Comparison of ENCODE assay signal across 14 cellular contexts in genomic region chr20:50535162-50535561, GRCh38. TPM values are rescaled to one million over a fixed set of nuclear protein-coding genes. Genes with fewer than 3 reads are reported as not detected.
DNase-seq lines count a peak whose midpoint lies in the region; ATAC-seq and TF ChIP-seq lines count a peak whose summit lies in the region.
"Had no signal": no experiment of that assay in that cellular context is flagged by ENCODE, and none has a peak within 500 bp of the region (broad histone marks: within the 10 kb centered on the region; RNA-seq: fewer than 3 reads in every experiment).

No MANE protein-coding gene starts in this region.

- CTCF ChIA-PET in AG04450 (lab: Charles Lee), result no interaction called here

- H3K27ac ChIP-seq in AG04450 (ENCODE audit: low read depth, low read length), result peak overlapping the region; percentile 86
- H3K27ac ChIP-seq in GM23338 (ENCODE audit: low read depth), result no peak overlapping the region
- H3K27ac ChIP-seq in brain microvascular endothelial cell, result peak overlapping the region; percentile 63
- H3K27ac ChIP-seq in osteoblast (ENCODE audit: low read depth, low read length), result peak overlapping the region; percentile 89
- no peak overlapping the region for H3K27ac ChIP-seq in foreskin keratinocyte

- H3K27ac Mint-ChIP-seq in GM23338, result peak overlapping the region; percentile 48; the same call in 1 of the 2 replicates

- no peaks in the 10 kb centered on the region for H3K9me2 ChIP-seq in GM23338 (ENCODE audit: insufficient read depth)

- DNase-seq in AG04450 (ENCODE audit: low read depth, low spot score) (no peak), GM23338 (ENCODE audit: low spot score) (no peak), brain microvascular endothelial cell (no peak), osteoblast (ENCODE audit: insufficient read length, low spot score, missing footprints) (no peak), foreskin keratinocyte (no peak), hepatic stellate cell (ENCODE audit: low spot score) (no peak)
- DNase-seq in stimulated activated CD4-positive, alpha-beta T cell treated with anti-CD3 and anti-CD28 coated beads, Interleukin-4, amount 100 ng/mL, for 24 hours, result no peak
- DNase-seq: activated CD4-positive, alpha-beta T cell treated with anti-CD3 and anti-CD28 coated beads, Interleukin-2, amount 50 U/mL, for 4 hours; anterior cingulate cortex; foreskin melanocyte; GF-D8; NCI-H146; NCI-H446 treated with DMSO at 0.1 percent for 48 hours; stimulated activated CD4-positive, alpha-beta T cell treated with anti-CD3 and anti-CD28 coated beads, Interleukin-15, amount 100 ng/mL, for 24 hours had no signal

- ATAC-seq in GM23338 (no peak; the same call in 1 of the 3 replicates), foreskin keratinocyte (no peak)

- H3K4me2 ChIP-seq in GM23338, result no peak overlapping the region
- no peak overlapping the region for H3K4me2 ChIP-seq in osteoblast (ENCODE audit: insufficient read depth, low read length)

- H3K36me3 Mint-ChIP-seq in GM23338 (ENCODE audit: low read depth), result no peaks in the 10 kb centered on the region; the same call in 2 of the 3 replicates

- H3F3A ChIP-seq in GM23338 (replicated peaks; ENCODE audit: low read depth), result no peaks in the 10 kb centered on the region

- H3K4me3 ChIP-seq in AG04450 (ENCODE audit: low read depth, low read length) (no peak overlapping the region), GM23338 (no peak overlapping the region), brain microvascular endothelial cell (ENCODE audit: low read depth, low read length) (no peak overlapping the region), osteoblast (ENCODE audit: insufficient read depth, low read length) (no peak overlapping the region)

- H3K4me1 ChIP-seq in GM23338 (ENCODE audit: insufficient read depth), result no peaks in the 10 kb centered on the region
- H3K4me1 ChIP-seq in osteoblast (ENCODE audit: insufficient read depth, low read length), result peaks cover 50% of the 10 kb centered on the region
- peaks cover 11% of the 10 kb centered on the region for H3K4me1 ChIP-seq in foreskin keratinocyte

- no peak overlapping the region for H3K4me3 Mint-ChIP-seq in GM23338

- POLR2A ChIA-PET in AG04450 (lab: Yijun Ruan, JAX), result interaction anchor here (0.6 to 1.4 kb wide), 6 partner anchors 10 to 156 kb away, joined by 3 to 5 read pairs (median 4); partner anchors contain the start of genes PTPN1 and RIPOR3

- H2AFZ ChIP-seq in GM23338 (no peak overlapping the region), osteoblast (ENCODE audit: low read length) (no peak overlapping the region)

- H3K27me3 ChIP-seq in AG04450 (ENCODE audit: control insufficient read depth, insufficient read depth, low read length) (no peaks in the 10 kb centered on the region), GM23338 (ENCODE audit: insufficient read depth) (no peaks in the 10 kb centered on the region), brain microvascular endothelial cell (replicated peaks) (no peaks in the 10 kb centered on the region), osteoblast (ENCODE audit: insufficient read depth, low read length) (no peaks in the 10 kb centered on the region), foreskin keratinocyte (no peaks in the 10 kb centered on the region)

- TF ChIP-seq CTCF in AG04450 (IDR thresholded peaks at IDR 0.05; ENCODE audit: low read depth, low read length), result no peak
- no peak for TF ChIP-seq CTCF in GM23338 (conservative IDR thresholded peaks at IDR 0.05; ENCODE audit: low read depth in 2 of 2)
- TF ChIP-seq CTCF in brain microvascular endothelial cell (IDR thresholded peaks at IDR 0.05; ENCODE audit: low read depth, low read length, missing control alignments), result no peak
- TF ChIP-seq CTCF in osteoblast (IDR thresholded peaks at IDR 0.05; ENCODE audit: extremely low read depth, low read depth, low read length), result no peak
- no peak for TF ChIP-seq CTCF in foreskin keratinocyte (conservative IDR thresholded peaks at IDR 0.05)

- in situ Hi-C loops in brain microvascular endothelial cell (cut with HindIII; ENCODE audit: low pct_ligation_motif_present, low sequenced_read_pairs), result no loop called here

- H3K9me3 ChIP-seq in AG04450 (ENCODE audit: control insufficient read depth, insufficient read depth, low read length) (no peaks in the 10 kb centered on the region), osteoblast (ENCODE audit: low read depth, low read length) (no peaks in the 10 kb centered on the region)

- peaks cover 2% of the 10 kb centered on the region; the same call in 1 of the 3 replicates for H3K4me1 Mint-ChIP-seq in GM23338

- H4K20me1 ChIP-seq in GM23338 (replicated peaks; ENCODE audit: insufficient read depth) (peaks cover 11% of the 10 kb centered on the region; the same call in 1 of the 2 replicates), osteoblast (ENCODE audit: insufficient read depth, low read length) (peaks cover 3% of the 10 kb centered on the region)

- no peaks in the 10 kb centered on the region for H3K9me3 Mint-ChIP-seq in GM23338

- H3K79me2 ChIP-seq in GM23338 (replicated peaks; ENCODE audit: insufficient read depth) (peaks cover 94% of the 10 kb centered on the region), osteoblast (ENCODE audit: insufficient read depth, low read length) (peaks cover 89% of the 10 kb centered on the region)

- H3K27me3 Mint-ChIP-seq in GM23338 (ENCODE audit: insufficient read depth, low read depth, poor library complexity), result peaks cover 5% of the 10 kb centered on the region

- H3K36me3 ChIP-seq in GM23338 (ENCODE audit: insufficient read depth) (no peaks in the 10 kb centered on the region), brain microvascular endothelial cell (replicated peaks) (peaks cover 4% of the 10 kb centered on the region), osteoblast (ENCODE audit: insufficient read depth, low read length) (no peaks in the 10 kb centered on the region)

TF ChIP-seq in GM23338, 12 proteins besides CTCF, POLR2A, EP300 and RAD21 (continues in another document):
- TF ChIP-seq ZNF462 (CRISPR knock-in tag; IDR thresholded peaks at IDR 0.05) (no peak), ZNF114 (CRISPR knock-in tag; IDR thresholded peaks at IDR 0.05) (no peak), EZH2phosphoT487 (IDR thresholded peaks at IDR 0.05; ENCODE audit: unreplicated experiment) (no peak)

RNA-seq across cellular contexts. Expression of gene PTPN1, which starts 25.0 kb away (rescaled TPM):
- polyA plus RNA-seq in AG04450 (2011; rRNA removed) (49.4 and 54.7 TPM in 2 replicates), GM23338 (2016; fragmentation: Nextera tagmentation; extraction: Ambion mirVana) (16.9 and 18.9 TPM in 2 replicates), foreskin keratinocyte (48.8 and 49.9 TPM in 2 replicates)
- polyA minus RNA-seq in AG04450 (2011; rRNA and poly(A)+ RNA removed), result 46.4 and 49.5 TPM in 2 replicates
- total RNA-seq in GM23338 (2014; rRNA removed; shearing (Covaris generic)), result 26.2 and 26.4 TPM in 2 replicates
- total RNA-seq in osteoblast (27.4 and 28.6 TPM in 2 replicates), foreskin keratinocyte (74.3 and 80.5 TPM in 2 replicates)

Comparison
In these comparisons a context has a peak if more than half of its experiments do, and no peak if none do; other contexts are left out.
1. H3K27ac ChIP-seq: peak in AG04450 (single experiment), brain microvascular endothelial cell (single experiment) and osteoblast (single experiment); none in GM23338 (single experiment) and foreskin keratinocyte (single experiment).